1 cellular context compared by ENCODE assay signal in the genomic region with DNA sequence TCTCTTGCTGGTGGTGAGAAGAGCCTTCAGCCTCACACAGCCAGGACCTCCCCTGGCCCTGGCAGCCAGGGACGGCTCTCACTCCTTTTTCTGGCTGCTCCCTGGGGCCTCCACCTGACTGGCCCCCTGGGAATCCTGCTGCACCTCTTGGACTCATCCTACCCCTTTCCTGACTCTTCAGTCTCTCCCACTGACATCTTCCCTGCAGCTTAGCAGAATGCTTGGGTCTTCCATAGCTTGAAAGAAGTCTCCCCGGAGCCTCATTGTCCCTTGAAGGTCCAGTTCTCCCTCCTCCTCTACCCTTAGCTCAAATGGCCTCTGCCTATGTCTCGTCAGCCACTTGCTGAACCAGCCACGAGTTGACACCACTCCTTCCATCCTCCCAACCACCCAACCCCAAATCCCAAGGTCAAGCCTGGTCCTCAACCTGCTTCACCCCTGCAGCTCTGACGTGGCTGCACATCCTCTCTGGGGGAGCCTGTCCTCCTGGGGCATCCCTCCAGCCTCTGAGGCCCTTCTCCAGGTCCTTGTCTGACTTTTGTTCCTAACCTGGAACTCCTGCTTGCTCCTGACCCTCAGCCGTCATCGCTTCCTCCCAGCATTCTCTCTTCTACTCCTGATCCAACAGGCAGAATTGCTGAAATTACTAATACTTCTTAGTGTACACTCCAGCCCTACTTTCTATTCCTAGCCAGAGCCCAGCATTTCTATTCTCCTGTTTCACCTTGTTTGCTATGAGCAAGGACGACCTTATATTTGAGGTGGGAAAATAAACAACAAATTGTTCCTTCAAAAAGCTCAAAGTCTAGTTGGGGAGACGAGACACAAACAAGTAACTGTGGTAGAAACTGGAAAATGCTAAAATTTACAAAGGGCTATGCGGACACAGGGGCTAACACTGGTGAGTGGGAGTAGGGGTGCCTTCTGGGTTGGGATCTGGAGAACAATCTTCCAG.
TF ChIP-seq lines count a peak whose summit lies in the region.

No MANE protein-coding gene starts in this region.

TF ChIP-seq in HepG2, 621 proteins besides CTCF, POLR2A, EP300 and RAD21 (continued from another document):
- TF ChIP-seq, protein P1, sequence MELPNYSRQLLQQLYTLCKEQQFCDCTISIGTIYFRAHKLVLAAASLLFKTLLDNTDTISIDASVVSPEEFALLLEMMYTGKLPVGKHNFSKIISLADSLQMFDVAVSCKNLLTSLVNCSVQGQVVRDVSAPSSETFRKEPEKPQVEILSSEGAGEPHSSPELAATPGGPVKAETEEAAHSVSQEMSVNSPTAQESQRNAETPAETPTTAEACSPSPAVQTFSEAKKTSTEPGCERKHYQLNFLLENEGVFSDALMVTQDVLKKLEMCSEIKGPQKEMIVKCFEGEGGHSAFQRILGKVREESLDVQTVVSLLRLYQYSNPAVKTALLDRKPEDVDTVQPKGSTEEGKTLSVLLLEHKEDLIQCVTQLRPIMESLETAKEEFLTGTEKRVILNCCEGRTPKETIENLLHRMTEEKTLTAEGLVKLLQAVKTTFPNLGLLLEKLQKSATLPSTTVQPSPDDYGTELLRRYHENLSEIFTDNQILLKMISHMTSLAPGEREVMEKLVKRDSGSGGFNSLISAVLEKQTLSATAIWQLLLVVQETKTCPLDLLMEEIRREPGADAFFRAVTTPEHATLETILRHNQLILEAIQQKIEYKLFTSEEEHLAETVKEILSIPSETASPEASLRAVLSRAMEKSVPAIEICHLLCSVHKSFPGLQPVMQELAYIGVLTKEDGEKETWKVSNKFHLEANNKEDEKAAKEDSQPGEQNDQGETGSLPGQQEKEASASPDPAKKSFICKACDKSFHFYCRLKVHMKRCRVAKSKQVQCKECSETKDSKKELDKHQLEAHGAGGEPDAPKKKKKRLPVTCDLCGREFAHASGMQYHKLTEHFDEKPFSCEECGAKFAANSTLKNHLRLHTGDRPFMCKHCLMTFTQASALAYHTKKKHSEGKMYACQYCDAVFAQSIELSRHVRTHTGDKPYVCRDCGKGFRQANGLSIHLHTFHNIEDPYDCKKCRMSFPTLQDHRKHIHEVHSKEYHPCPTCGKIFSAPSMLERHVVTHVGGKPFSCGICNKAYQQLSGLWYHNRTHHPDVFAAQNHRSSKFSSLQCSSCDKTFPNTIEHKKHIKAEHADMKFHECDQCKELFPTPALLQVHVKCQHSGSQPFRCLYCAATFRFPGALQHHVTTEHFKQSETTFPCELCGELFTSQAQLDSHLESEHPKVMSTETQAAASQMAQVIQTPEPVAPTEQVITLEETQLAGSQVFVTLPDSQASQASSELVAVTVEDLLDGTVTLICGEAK (IDR thresholded peaks at IDR 0.05): no peak
- TF ChIP-seq, protein P1 (CRISPR knock-in tag; IDR thresholded peaks at IDR 0.05): no peak
- TF ChIP-seq HNRNPK (IDR thresholded peaks at IDR 0.05; ENCODE audit: low read depth, low read length, poor library complexity, severe bottlenecking) (no peak), RELA (CRISPR knock-in tag; IDR thresholded peaks at IDR 0.05) (no peak), RBM39 (IDR thresholded peaks at IDR 0.05; ENCODE audit: low read depth, low read length, poor library complexity, severe bottlenecking) (no peak), HNRNPH1 (optimal IDR thresholded peaks at IDR 0.05; ENCODE audit: low read depth, low read length) (no peak), NR2F1 (CRISPR knock-in tag; IDR thresholded peaks at IDR 0.05) (no peak), SOX6 (IDR thresholded peaks at IDR 0.05) (no peak), SOX6 (CRISPR knock-in tag; IDR thresholded peaks at IDR 0.05) (peak; percentile 66; the same call in 1 of the 2 replicates), ZNF326 (CRISPR knock-in tag; IDR thresholded peaks at IDR 0.05; ENCODE audit: borderline replicate concordance) (no peak), ZNF572 (CRISPR knock-in tag; IDR thresholded peaks at IDR 0.05) (no peak), FOXO1 (CRISPR knock-in tag; IDR thresholded peaks at IDR 0.05) (no peak), IRF2 (CRISPR knock-in tag; IDR thresholded peaks at IDR 0.05) (no peak), U2AF2 (IDR thresholded peaks at IDR 0.05; ENCODE audit: low read depth, low read length) (no peak), STAT5B (CRISPR knock-in tag; IDR thresholded peaks at IDR 0.05) (no peak), NFRKB (IDR thresholded peaks at IDR 0.05) (no peak), KDM4B (CRISPR knock-in tag; IDR thresholded peaks at IDR 0.05) (no peak), NFKBIZ (CRISPR knock-in tag; IDR thresholded peaks at IDR 0.05) (no peak), TCF7L2 (IDR thresholded peaks at IDR 0.05; ENCODE audit: low read depth, low read length) (no peak), MAFF (IDR thresholded peaks at IDR 0.05; ENCODE audit: low read depth, low read length) (no peak)
- TF ChIP-seq, protein P2, sequence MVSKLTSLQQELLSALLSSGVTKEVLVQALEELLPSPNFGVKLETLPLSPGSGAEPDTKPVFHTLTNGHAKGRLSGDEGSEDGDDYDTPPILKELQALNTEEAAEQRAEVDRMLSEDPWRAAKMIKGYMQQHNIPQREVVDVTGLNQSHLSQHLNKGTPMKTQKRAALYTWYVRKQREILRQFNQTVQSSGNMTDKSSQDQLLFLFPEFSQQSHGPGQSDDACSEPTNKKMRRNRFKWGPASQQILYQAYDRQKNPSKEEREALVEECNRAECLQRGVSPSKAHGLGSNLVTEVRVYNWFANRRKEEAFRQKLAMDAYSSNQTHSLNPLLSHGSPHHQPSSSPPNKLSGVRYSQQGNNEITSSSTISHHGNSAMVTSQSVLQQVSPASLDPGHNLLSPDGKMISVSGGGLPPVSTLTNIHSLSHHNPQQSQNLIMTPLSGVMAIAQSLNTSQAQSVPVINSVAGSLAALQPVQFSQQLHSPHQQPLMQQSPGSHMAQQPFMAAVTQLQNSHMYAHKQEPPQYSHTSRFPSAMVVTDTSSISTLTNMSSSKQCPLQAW (CRISPR knock-in tag; IDR thresholded peaks at IDR 0.05): peak; percentile 54; the same call in 1 of the 2 replicates
- TF ChIP-seq, protein P3, sequence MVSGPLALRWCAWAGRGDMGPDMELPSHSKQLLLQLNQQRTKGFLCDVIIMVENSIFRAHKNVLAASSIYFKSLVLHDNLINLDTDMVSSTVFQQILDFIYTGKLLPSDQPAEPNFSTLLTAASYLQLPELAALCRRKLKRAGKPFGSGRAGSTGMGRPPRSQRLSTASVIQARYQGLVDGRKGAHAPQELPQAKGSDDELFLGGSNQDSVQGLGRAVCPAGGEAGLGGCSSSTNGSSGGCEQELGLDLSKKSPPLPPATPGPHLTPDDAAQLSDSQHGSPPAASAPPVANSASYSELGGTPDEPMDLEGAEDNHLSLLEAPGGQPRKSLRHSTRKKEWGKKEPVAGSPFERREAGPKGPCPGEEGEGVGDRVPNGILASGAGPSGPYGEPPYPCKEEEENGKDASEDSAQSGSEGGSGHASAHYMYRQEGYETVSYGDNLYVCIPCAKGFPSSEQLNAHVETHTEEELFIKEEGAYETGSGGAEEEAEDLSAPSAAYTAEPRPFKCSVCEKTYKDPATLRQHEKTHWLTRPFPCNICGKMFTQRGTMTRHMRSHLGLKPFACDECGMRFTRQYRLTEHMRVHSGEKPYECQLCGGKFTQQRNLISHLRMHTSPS (CRISPR knock-in tag; IDR thresholded peaks at IDR 0.05; ENCODE audit: low read depth): no peak
- TF ChIP-seq, protein P4, sequence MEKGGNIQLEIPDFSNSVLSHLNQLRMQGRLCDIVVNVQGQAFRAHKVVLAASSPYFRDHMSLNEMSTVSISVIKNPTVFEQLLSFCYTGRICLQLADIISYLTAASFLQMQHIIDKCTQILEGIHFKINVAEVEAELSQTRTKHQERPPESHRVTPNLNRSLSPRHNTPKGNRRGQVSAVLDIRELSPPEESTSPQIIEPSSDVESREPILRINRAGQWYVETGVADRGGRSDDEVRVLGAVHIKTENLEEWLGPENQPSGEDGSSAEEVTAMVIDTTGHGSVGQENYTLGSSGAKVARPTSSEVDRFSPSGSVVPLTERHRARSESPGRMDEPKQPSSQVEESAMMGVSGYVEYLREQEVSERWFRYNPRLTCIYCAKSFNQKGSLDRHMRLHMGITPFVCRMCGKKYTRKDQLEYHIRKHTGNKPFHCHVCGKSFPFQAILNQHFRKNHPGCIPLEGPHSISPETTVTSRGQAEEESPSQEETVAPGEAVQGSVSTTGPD (CRISPR knock-in tag; IDR thresholded peaks at IDR 0.05): no peak
- TF ChIP-seq, protein P5, sequence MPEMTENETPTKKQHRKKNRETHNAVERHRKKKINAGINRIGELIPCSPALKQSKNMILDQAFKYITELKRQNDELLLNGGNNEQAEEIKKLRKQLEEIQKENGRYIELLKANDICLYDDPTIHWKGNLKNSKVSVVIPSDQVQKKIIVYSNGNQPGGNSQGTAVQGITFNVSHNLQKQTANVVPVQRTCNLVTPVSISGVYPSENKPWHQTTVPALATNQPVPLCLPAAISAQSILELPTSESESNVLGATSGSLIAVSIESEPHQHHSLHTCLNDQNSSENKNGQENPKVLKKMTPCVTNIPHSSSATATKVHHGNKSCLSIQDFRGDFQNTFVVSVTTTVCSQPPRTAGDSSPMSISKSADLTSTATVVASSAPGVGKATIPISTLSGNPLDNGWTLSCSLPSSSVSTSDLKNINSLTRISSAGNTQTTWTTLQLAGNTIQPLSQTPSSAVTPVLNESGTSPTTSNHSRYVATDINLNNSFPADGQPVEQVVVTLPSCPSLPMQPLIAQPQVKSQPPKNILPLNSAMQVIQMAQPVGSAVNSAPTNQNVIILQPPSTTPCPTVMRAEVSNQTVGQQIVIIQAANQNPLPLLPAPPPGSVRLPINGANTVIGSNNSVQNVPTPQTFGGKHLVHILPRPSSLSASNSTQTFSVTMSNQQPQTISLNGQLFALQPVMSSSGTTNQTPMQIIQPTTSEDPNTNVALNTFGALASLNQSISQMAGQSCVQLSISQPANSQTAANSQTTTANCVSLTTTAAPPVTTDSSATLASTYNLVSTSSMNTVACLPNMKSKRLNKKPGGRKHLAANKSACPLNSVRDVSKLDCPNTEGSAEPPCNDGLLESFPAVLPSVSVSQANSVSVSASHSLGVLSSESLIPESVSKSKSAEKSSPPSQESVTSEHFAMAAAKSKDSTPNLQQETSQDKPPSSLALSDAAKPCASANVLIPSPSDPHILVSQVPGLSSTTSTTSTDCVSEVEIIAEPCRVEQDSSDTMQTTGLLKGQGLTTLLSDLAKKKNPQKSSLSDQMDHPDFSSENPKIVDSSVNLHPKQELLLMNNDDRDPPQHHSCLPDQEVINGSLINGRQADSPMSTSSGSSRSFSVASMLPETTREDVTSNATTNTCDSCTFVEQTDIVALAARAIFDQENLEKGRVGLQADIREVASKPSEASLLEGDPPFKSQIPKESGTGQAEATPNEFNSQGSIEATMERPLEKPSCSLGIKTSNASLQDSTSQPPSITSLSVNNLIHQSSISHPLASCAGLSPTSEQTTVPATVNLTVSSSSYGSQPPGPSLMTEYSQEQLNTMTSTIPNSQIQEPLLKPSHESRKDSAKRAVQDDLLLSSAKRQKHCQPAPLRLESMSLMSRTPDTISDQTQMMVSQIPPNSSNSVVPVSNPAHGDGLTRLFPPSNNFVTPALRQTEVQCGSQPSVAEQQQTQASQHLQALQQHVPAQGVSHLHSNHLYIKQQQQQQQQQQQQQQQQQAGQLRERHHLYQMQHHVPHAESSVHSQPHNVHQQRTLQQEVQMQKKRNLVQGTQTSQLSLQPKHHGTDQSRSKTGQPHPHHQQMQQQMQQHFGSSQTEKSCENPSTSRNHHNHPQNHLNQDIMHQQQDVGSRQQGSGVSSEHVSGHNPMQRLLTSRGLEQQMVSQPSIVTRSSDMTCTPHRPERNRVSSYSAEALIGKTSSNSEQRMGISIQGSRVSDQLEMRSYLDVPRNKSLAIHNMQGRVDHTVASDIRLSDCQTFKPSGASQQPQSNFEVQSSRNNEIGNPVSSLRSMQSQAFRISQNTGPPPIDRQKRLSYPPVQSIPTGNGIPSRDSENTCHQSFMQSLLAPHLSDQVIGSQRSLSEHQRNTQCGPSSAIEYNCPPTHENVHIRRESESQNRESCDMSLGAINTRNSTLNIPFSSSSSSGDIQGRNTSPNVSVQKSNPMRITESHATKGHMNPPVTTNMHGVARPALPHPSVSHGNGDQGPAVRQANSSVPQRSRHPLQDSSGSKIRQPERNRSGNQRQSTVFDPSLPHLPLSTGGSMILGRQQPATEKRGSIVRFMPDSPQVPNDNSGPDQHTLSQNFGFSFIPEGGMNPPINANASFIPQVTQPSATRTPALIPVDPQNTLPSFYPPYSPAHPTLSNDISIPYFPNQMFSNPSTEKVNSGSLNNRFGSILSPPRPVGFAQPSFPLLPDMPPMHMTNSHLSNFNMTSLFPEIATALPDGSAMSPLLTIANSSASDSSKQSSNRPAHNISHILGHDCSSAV (CRISPR knock-in tag; IDR thresholded peaks at IDR 0.05; ENCODE audit: borderline replicate concordance): no peak
- TF ChIP-seq, protein P6, sequence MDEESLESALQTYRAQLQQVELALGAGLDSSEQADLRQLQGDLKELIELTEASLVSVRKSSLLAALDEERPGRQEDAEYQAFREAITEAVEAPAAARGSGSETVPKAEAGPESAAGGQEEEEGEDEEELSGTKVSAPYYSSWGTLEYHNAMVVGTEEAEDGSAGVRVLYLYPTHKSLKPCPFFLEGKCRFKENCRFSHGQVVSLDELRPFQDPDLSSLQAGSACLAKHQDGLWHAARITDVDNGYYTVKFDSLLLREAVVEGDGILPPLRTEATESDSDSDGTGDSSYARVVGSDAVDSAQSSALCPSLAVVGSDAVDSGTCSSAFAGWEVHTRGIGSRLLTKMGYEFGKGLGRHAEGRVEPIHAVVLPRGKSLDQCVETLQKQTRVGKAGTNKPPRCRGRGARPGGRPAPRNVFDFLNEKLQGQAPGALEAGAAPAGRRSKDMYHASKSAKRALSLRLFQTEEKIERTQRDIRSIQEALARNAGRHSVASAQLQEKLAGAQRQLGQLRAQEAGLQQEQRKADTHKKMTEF (CRISPR knock-in tag; IDR thresholded peaks at IDR 0.05): no peak; the same call in 1 of the 2 replicates
TF ChIP-seq in HepG2: peak in this region for 72.
